Comparison of ENCODE assay signal across 8 cellular contexts in the genomic region with DNA sequence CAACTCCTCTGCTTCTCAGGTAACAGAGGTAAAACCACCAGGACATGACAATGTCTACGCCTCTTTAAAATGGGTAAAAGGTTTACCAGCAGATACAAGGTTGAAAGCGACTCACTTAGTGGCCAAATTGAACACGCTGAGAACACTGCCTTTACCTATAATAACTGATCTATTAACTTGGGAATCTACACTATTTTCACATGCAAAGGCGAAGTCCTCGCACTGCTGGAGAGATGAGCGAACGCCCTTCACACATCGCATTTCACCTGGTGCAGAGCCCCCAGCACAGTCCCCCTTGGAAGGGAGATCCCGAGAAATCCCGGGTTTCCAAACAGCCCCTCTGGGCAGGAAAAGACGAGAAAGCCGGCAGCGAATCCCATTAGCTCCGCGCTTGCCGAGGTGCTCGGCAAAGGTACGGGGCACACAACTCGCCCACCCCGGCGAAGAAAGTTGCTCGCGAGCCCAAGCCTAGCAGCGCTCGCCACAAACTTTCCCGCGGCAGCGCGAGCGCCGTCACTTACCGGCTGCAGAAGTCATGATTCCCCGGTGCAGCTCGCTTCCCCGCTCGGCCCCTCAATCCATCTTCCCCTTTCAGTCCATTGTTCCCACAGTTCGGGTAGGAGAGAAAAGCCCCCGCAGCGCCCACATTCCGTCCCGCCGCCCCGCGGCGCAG. TPM values are rescaled to one million over a fixed set of nuclear protein-coding genes. Genes with fewer than 3 reads are reported as not detected.
DNase-seq lines count a peak whose midpoint lies in the region; ATAC-seq and TF ChIP-seq lines count a peak whose summit lies in the region.

No MANE protein-coding gene starts in this region.

- peak overlapping the region; percentile 61 for H3K4me2 ChIP-seq in DOHH2 (ENCODE audit: low read length)

- H3K9me3 ChIP-seq in DOHH2 (ENCODE audit: control insufficient read depth, insufficient read depth, low read length) = no peaks in the 10 kb centered on the region

- no peaks in the 10 kb centered on the region for H3K27me3 Mint-ChIP-seq in progenitor cell of endocrine pancreas

- peaks cover 57% of the 10 kb centered on the region for H3K36me3 ChIP-seq in DOHH2 (ENCODE audit: control insufficient read depth, low read length)

- H3K27ac Mint-ChIP-seq in progenitor cell of endocrine pancreas = peak overlapping the region; percentile 99

- DNase-seq in glomerular visceral epithelial cell (ENCODE audit: extremely low spot score) (peak; percentile 40), progenitor cell of endocrine pancreas (ENCODE audit: low spot score, unreplicated experiment) (no peak), NCI-H524 treated with DMSO at 0.1 percent for 48 hours (lab: John Stamatoyannopoulos, UW) (no peak)

- H3K4me1 Mint-ChIP-seq in progenitor cell of endocrine pancreas (ENCODE audit: low read depth) = peaks cover 35% of the 10 kb centered on the region

- ATAC-seq in GM21367 (IDR thresholded peaks at IDR 0.05; ENCODE audit: unreplicated experiment) (peak; percentile 12), HG03571 (IDR thresholded peaks at IDR 0.05; ENCODE audit: unreplicated experiment) (peak; percentile 23), esophagus mucosa (no peak)

- peaks cover 55% of the 10 kb centered on the region for H3K4me1 ChIP-seq in DOHH2 (ENCODE audit: control insufficient read depth, low read length)

- H3K27me3 ChIP-seq in DOHH2 (ENCODE audit: control insufficient read depth, low read length) = no peaks in the 10 kb centered on the region

- H3F3A ChIP-seq in DOHH2 (ENCODE audit: control insufficient read depth, insufficient read depth) = peaks cover 4% of the 10 kb centered on the region; the same call in 1 of the 2 replicates

- H3K36me3 Mint-ChIP-seq in progenitor cell of endocrine pancreas (ENCODE audit: insufficient read depth) = peaks cover 5% of the 10 kb centered on the region

- peaks cover 97% of the 10 kb centered on the region for H3K79me2 ChIP-seq in DOHH2 (ENCODE audit: control insufficient read depth, low read length)

- H3K9me2 ChIP-seq in DOHH2 (replicated peaks; ENCODE audit: control insufficient read depth, low read length) = no peaks in the 10 kb centered on the region

- H3K9me3 Mint-ChIP-seq in progenitor cell of endocrine pancreas (ENCODE audit: low read depth) = no peaks in the 10 kb centered on the region

- peak overlapping the region; percentile 92 for H3K4me3 ChIP-seq in DOHH2 (ENCODE audit: low read length)

- peak overlapping the region; percentile 90 for H3K4me3 Mint-ChIP-seq in progenitor cell of endocrine pancreas (ENCODE audit: low read depth)

- no peaks in the 10 kb centered on the region for H4K20me1 ChIP-seq in DOHH2 (ENCODE audit: control insufficient read depth, insufficient read depth, low read depth, low read length)

- H3K27ac ChIP-seq in DOHH2 (ENCODE audit: low read depth, low read length) (peak overlapping the region; percentile 79), VCaP (peak overlapping the region; percentile 94)

- TF ChIP-seq CTCF in DOHH2 (IDR thresholded peaks at IDR 0.05; ENCODE audit: low read depth, low read length, poor library complexity, severe bottlenecking) (no peak), VCaP (conservative IDR thresholded peaks at IDR 0.05) (no peak), progenitor cell of endocrine pancreas (IDR thresholded peaks at IDR 0.05; ENCODE audit: unreplicated experiment) (no peak)

RNA-seq across cellular contexts. Expression of a gene that starts 0.4 kb away (rescaled TPM):
- 62.7 and 68.2 TPM in 2 replicates for total RNA-seq in progenitor cell of endocrine pancreas
- total RNA-seq in esophagus mucosa = 10.8 TPM

RNA-seq across cellular contexts. Expression of a gene that starts 0.8 kb away (rescaled TPM):
- total RNA-seq in progenitor cell of endocrine pancreas (126 and 132 TPM in 2 replicates), esophagus mucosa (49.9 TPM)
